ENCODE assay signal across 1 cellular context in genomic region chr12:106773945-106774807, GRCh38.
TF ChIP-seq lines count a peak whose summit lies in the region.

A gene with protein sequence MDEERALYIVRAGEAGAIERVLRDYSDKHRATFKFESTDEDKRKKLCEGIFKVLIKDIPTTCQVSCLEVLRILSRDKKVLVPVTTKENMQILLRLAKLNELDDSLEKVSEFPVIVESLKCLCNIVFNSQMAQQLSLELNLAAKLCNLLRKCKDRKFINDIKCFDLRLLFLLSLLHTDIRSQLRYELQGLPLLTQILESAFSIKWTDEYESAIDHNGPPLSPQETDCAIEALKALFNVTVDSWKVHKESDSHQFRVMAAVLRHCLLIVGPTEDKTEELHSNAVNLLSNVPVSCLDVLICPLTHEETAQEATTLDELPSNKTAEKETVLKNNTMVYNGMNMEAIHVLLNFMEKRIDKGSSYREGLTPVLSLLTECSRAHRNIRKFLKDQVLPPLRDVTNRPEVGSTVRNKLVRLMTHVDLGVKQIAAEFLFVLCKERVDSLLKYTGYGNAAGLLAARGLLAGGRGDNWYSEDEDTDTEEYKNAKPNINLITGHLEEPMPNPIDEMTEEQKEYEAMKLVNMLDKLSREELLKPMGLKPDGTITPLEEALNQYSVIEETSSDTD (plus strand): TSS chr12:106774682. CDS start chr12:106774746, 64 bp downstream.

TF ChIP-seq in K562, 482 proteins besides CTCF, POLR2A, EP300 and RAD21 (continued from another document and continues in another):
- TF ChIP-seq, protein P1, sequence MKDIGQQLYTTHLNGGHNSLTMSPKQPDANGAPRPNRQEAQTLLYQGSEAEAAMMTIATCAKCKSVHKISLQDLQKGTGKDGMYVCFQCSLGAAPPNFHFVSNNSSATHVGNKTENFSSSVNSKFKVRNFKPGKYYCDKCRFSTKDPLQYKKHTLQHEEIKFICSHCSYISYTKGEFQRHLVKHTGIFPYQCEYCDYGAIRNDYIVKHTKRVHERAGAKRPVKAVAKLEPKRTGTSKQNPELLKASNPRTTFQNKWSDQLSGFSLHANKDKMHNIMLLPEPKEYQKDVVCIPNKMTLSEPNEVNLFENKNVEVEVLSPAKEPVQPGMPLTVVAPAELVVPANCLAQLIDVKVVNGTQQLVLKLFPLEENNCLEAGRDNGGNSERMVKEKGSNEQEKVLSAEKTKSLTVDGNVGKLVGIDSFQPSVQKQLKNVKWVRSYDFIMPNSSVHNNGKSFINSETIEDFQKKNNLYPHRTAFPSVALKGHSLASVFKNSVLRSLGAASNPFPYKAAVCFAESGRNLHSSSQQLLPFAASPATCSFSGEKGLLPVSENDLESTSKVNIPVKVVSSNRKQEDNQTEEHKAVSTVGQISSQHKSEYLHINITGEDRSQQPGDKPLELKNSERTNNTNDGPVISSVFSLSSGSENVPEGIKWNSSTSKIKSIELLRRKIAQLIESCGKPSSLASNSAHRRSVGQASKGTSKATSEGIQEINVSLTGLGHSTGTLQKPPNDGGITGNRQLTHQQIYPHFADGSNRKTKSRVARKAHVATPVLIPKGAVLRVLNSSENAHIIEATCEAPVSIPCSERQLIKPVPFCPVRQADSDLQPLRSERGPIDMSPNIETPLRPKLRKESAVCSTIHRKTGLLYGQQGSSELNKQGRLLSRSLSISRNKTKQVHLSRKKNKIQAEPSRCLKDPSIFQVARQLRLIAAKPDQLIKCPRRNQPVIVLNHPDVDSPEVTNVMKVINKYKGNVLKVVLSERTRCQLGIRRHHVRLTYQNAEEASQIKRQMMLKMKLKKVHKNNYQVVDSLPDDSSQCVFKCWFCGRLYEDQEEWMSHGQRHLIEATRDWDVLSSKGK (CRISPR knock-in tag; IDR thresholded peaks at IDR 0.05) = no peak
- TF ChIP-seq HMG20A (CRISPR knock-in tag; conservative IDR thresholded peaks at IDR 0.05) = no peak
- no peak for TF ChIP-seq ZNF224 (CRISPR knock-in tag; IDR thresholded peaks at IDR 0.05)
- TF ChIP-seq KLF1 (tag; IDR thresholded peaks at IDR 0.05) = no peak
- no peak for TF ChIP-seq CHCHD3 (CRISPR knock-in tag; IDR thresholded peaks at IDR 0.05)
- no peak for TF ChIP-seq ZNF384 (IDR thresholded peaks at IDR 0.05; ENCODE audit: low read depth, low read length)
- no peak for TF ChIP-seq NFE2L1 (tag; IDR thresholded peaks at IDR 0.05; ENCODE audit: borderline replicate concordance, low read depth)
- TF ChIP-seq ZFP30 (CRISPR knock-in tag; IDR thresholded peaks at IDR 0.05; ENCODE audit: borderline replicate concordance) = no peak
- no peak for TF ChIP-seq SRSF9 (IDR thresholded peaks at IDR 0.05; ENCODE audit: borderline replicate concordance, low read depth, low read length)
- TF ChIP-seq ATF3 (IDR thresholded peaks at IDR 0.05) = peak; percentile 78
- peak; percentile 61; the same call in 1 of the 2 replicates for TF ChIP-seq ATF3 (CRISPR knock-in tag; conservative IDR thresholded peaks at IDR 0.05)
- no peak for TF ChIP-seq HNRNPLL (IDR thresholded peaks at IDR 0.05; ENCODE audit: low read depth, low read length, poor library complexity, severe bottlenecking)
- no peak for TF ChIP-seq POLR2AphosphoS2 (IDR thresholded peaks at IDR 0.05; ENCODE audit: low read length)
- no peak for TF ChIP-seq MAFF (IDR thresholded peaks at IDR 0.05; ENCODE audit: low read length)
- TF ChIP-seq, protein P2, sequence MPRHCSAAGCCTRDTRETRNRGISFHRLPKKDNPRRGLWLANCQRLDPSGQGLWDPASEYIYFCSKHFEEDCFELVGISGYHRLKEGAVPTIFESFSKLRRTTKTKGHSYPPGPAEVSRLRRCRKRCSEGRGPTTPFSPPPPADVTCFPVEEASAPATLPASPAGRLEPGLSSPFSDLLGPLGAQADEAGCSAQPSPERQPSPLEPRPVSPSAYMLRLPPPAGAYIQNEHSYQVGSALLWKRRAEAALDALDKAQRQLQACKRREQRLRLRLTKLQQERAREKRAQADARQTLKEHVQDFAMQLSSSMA (CRISPR knock-in tag; IDR thresholded peaks at IDR 0.05) = no peak
- no peak for TF ChIP-seq C11orf30 (IDR thresholded peaks at IDR 0.05; ENCODE audit: low read depth)
- TF ChIP-seq SMAD3 (CRISPR knock-in tag; conservative IDR thresholded peaks at IDR 0.05) = no peak
- TF ChIP-seq TFAP4 (CRISPR knock-in tag; IDR thresholded peaks at IDR 0.05; ENCODE audit: borderline replicate concordance) = peak; percentile 70; the same call in 1 of the 2 replicates
- no peak for TF ChIP-seq SAP30 (IDR thresholded peaks at IDR 0.05; ENCODE audit: borderline replicate concordance, insufficient read depth, low read depth, low read length, poor library complexity, severe bottlenecking)
- no peak for TF ChIP-seq ZNF764 (CRISPR knock-in tag; IDR thresholded peaks at IDR 0.05; ENCODE audit: low read depth)
- TF ChIP-seq ZNF197 (CRISPR knock-in tag; IDR thresholded peaks at IDR 0.05; ENCODE audit: low read depth) = peak; percentile 96
- TF ChIP-seq MCM5 (IDR thresholded peaks at IDR 0.05; ENCODE audit: low read depth) = no peak
- peak; percentile 80 for TF ChIP-seq CTBP1 (IDR thresholded peaks at IDR 0.05; ENCODE audit: borderline replicate concordance)
- TF ChIP-seq POLR3G (IDR thresholded peaks at IDR 0.05; ENCODE audit: extremely low read depth, insufficient read length, insufficient replicate concordance) = no peak
- TF ChIP-seq ZFPM2 (CRISPR knock-in tag; IDR thresholded peaks at IDR 0.05) = no peak
- no peak for TF ChIP-seq YBX1 (IDR thresholded peaks at IDR 0.05)
- TF ChIP-seq TEAD1 (CRISPR knock-in tag; IDR thresholded peaks at IDR 0.05) = peak in 1 of 2 experiments; percentile 94; a peak in 2 of 4 replicates
- TF ChIP-seq, protein P3, sequence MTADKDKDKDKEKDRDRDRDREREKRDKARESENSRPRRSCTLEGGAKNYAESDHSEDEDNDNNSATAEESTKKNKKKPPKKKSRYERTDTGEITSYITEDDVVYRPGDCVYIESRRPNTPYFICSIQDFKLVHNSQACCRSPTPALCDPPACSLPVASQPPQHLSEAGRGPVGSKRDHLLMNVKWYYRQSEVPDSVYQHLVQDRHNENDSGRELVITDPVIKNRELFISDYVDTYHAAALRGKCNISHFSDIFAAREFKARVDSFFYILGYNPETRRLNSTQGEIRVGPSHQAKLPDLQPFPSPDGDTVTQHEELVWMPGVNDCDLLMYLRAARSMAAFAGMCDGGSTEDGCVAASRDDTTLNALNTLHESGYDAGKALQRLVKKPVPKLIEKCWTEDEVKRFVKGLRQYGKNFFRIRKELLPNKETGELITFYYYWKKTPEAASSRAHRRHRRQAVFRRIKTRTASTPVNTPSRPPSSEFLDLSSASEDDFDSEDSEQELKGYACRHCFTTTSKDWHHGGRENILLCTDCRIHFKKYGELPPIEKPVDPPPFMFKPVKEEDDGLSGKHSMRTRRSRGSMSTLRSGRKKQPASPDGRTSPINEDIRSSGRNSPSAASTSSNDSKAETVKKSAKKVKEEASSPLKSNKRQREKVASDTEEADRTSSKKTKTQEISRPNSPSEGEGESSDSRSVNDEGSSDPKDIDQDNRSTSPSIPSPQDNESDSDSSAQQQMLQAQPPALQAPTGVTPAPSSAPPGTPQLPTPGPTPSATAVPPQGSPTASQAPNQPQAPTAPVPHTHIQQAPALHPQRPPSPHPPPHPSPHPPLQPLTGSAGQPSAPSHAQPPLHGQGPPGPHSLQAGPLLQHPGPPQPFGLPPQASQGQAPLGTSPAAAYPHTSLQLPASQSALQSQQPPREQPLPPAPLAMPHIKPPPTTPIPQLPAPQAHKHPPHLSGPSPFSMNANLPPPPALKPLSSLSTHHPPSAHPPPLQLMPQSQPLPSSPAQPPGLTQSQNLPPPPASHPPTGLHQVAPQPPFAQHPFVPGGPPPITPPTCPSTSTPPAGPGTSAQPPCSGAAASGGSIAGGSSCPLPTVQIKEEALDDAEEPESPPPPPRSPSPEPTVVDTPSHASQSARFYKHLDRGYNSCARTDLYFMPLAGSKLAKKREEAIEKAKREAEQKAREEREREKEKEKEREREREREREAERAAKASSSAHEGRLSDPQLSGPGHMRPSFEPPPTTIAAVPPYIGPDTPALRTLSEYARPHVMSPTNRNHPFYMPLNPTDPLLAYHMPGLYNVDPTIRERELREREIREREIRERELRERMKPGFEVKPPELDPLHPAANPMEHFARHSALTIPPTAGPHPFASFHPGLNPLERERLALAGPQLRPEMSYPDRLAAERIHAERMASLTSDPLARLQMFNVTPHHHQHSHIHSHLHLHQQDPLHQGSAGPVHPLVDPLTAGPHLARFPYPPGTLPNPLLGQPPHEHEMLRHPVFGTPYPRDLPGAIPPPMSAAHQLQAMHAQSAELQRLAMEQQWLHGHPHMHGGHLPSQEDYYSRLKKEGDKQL (CRISPR knock-in tag; IDR thresholded peaks at IDR 0.05; ENCODE audit: borderline replicate concordance) = no peak
- TF ChIP-seq HDAC3 (IDR thresholded peaks at IDR 0.05; ENCODE audit: borderline replicate concordance, partially characterized antibody) = no peak
- no peak for TF ChIP-seq MTA1 (IDR thresholded peaks at IDR 0.05; ENCODE audit: borderline replicate concordance)
- TF ChIP-seq ZNF316 (IDR thresholded peaks at IDR 0.05) = peak; percentile 17; the same call in 1 of the 2 replicates
- TF ChIP-seq THRAP3 (IDR thresholded peaks at IDR 0.05; ENCODE audit: borderline replicate concordance) = no peak
- TF ChIP-seq ZNF12 (CRISPR knock-in tag; IDR thresholded peaks at IDR 0.05) = no peak
- no peak for TF ChIP-seq ELK1 (CRISPR knock-in tag; IDR thresholded peaks at IDR 0.05)
- TF ChIP-seq CSDE1 (IDR thresholded peaks at IDR 0.05) = peak in 1 of 2 experiments; percentile 54; a peak in 1 of 4 replicates
- TF ChIP-seq FOXM1 (IDR thresholded peaks at IDR 0.05; ENCODE audit: low read depth) = 0 out of 2 replicates have a peak, but pooled peaks have one; percentile 31
- no peak for TF ChIP-seq FOXM1 (CRISPR knock-in tag; IDR thresholded peaks at IDR 0.05; ENCODE audit: low read depth)
- TF ChIP-seq JUN (IDR thresholded peaks at IDR 0.05; ENCODE audit: borderline replicate concordance, low read depth, low read length) = no peak
- TF ChIP-seq JUN (CRISPR knock-in tag; IDR thresholded peaks at IDR 0.05; ENCODE audit: borderline replicate concordance) = peak; percentile 21; the same call in 1 of the 2 replicates
- TF ChIP-seq U2AF1 (optimal IDR thresholded peaks at IDR 0.05; ENCODE audit: low read depth, low read length) = no peak
- 0 out of 2 replicates have a peak, but pooled peaks have one; percentile 19 for TF ChIP-seq MEF2D (tag; conservative IDR thresholded peaks at IDR 0.05; ENCODE audit: low read depth)
- peak; percentile 77; the same call in 1 of the 2 replicates for TF ChIP-seq RNF2 (IDR thresholded peaks at IDR 0.05)
- TF ChIP-seq HDAC8 (tag; IDR thresholded peaks at IDR 0.05) = no peak
- TF ChIP-seq CEBPG (CRISPR knock-in tag; IDR thresholded peaks at IDR 0.05) = no peak
- TF ChIP-seq CEBPG (tag; conservative IDR thresholded peaks at IDR 0.05 in 1 of 2, IDR thresholded peaks at IDR 0.05 in 1 of 2) = no peak
- no peak for TF ChIP-seq GATA2 (CRISPR knock-in tag; IDR thresholded peaks at IDR 0.05)
- peak; percentile 82 for TF ChIP-seq ARID4B (CRISPR knock-in tag; IDR thresholded peaks at IDR 0.05)
- no peak for TF ChIP-seq SOX6 (IDR thresholded peaks at IDR 0.05)
- TF ChIP-seq FIP1L1 (IDR thresholded peaks at IDR 0.05; ENCODE audit: low read depth, low read length, poor library complexity, severe bottlenecking) = peak; percentile 60
- peak; percentile 93 for TF ChIP-seq ATF7 (IDR thresholded peaks at IDR 0.05)
